ENCODE assay signal across 15 cellular contexts in the genomic region with DNA sequence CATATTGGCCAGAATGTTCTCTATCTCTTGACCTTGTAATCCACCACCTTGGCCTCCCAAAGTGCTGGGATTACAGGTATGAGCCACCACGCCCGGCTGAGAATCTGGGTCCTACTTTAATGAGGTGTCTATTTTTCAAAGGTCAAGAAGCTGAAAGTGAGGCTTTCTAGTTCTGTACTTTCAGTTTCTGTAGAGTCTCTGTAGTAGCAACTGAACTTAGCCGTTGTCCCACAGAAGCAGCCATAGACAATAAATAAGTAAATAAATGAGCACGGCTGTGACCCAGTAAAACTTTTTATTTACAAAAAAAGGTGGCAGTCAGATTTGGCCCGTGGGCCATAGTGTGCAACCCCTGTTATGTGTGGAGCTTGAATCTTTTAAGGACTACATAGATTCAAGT.
DNase-seq lines count a peak whose midpoint lies in the region; ATAC-seq, FAIRE-seq and TF ChIP-seq lines count a peak whose summit lies in the region.
"Had no signal": no experiment of that assay in that cellular context is flagged by ENCODE, and none has a peak within 500 bp of the region (broad histone marks: within the 10 kb centered on the region; RNA-seq: fewer than 3 reads in every experiment).

No MANE protein-coding gene starts in this region.

- intact Hi-C loops in HepG2 (cut with micrococcal nuclease; ENCODE audit: unreplicated experiment) = no loop called here
- intact Hi-C loops in activated CD4-positive, alpha-beta memory T cell treated with anti-CD3 and anti-CD28 coated beads for 36 hours (cut with micrococcal nuclease) = no loop called here

- no peak overlapping the region for H3K4me3 Mint-ChIP-seq in activated CD4-positive, alpha-beta memory T cell treated with anti-CD3 and anti-CD28 coated beads for 36 hours
- H3K4me3 Mint-ChIP-seq: activated T-cell treated with anti-CD3 and anti-CD28 coated beads, Interleukin-2, amount 50 U/mL, for 24 hours; brain had no signal

- CTCF ChIA-PET in HepG2 (lab: Yijun Ruan, JAX; ENCODE audit: low intra/inter-chr PET ratio, low total read pairs) = interaction anchor here (0.5 kb wide), 1 partner anchor 130 kb away, joined by 3 read pairs; no protein-coding TSS in a partner anchor
- CTCF ChIA-PET in activated CD4-positive, alpha-beta memory T cell treated with anti-CD3 and anti-CD28 coated beads for 36 hours (lab: Charles Lee) = no interaction called here

- POLR2A ChIA-PET in HepG2 (lab: Yijun Ruan, JAX) = no interaction called here
- POLR2A ChIA-PET in activated CD4-positive, alpha-beta memory T cell treated with anti-CD3 and anti-CD28 coated beads for 36 hours (lab: Charles Lee) = no interaction called here

- DNase-seq in HepG2 (ENCODE audit: low spot score) (no peak), T1000 (lab: John Stamatoyannopoulos, UW) (no peak)
- no peak for DNase-seq in stimulated activated CD4-positive, alpha-beta T cell treated with anti-CD3 and anti-CD28 coated beads, Interleukin-15, amount 100 ng/mL, for 24 hours
- no peak for DNase-seq in effector memory CD4-positive, alpha-beta T cell
- DNase-seq in activated CD4-positive, alpha-beta memory T cell treated with anti-CD3 and anti-CD28 coated beads for 36 hours = no peak
- DNase-seq: activated T-cell treated with anti-CD3 and anti-CD28 coated beads, Interleukin-2, amount 50 U/mL, for 24 hours; DMS79; KG1 had no signal

- H3K4me3 ChIP-seq in liver (ENCODE audit: low read depth in 1 of 3, low read length in 3 of 3) (no peak overlapping the region), HepG2 (replicated peaks in 1 of 3; ENCODE audit: insufficient read depth in 1 of 3, low read depth in 2 of 3, low read length in 3 of 3) (no peak overlapping the region)
- no peak overlapping the region for H3K4me3 ChIP-seq in effector memory CD4-positive, alpha-beta T cell (ENCODE audit: insufficient read depth, low read depth, low read length, poor library complexity, severe bottlenecking)
- H3K4me3 ChIP-seq: A549, vagina had no signal

- H3K4me1 ChIP-seq in liver (ENCODE audit: control insufficient read depth in 4 of 4, insufficient read depth in 4 of 4, low read length in 3 of 4) (peaks cover 0 to 6% (median under 1%) of the 10 kb centered on the region in 4 donors), HepG2 (ENCODE audit: insufficient read depth, low read length) (no peaks in the 10 kb centered on the region)
- no peaks in the 10 kb centered on the region for H3K4me1 ChIP-seq in effector memory CD4-positive, alpha-beta T cell (ENCODE audit: control insufficient read depth, insufficient read depth, low read length, poor library complexity, severe bottlenecking)
- H3K4me1 ChIP-seq: vagina had no signal

- in situ Hi-C loops in HepG2 (cut with HindIII; ENCODE audit: extremely low pct_ligation_motif_present, low pct_unique_long_range_greater_than_20kb) = loop anchor here (5.0 to 25.0 kb wide), 2 partner anchors 316 to 576 kb away; no protein-coding TSS in a partner anchor

- H3K9me3 Mint-ChIP-seq in activated CD4-positive, alpha-beta memory T cell treated with anti-CD3 and anti-CD28 coated beads for 36 hours = no peaks in the 10 kb centered on the region
- H3K9me3 Mint-ChIP-seq: activated T-cell treated with anti-CD3 and anti-CD28 coated beads, Interleukin-2, amount 50 U/mL, for 24 hours; brain had no signal

- peaks cover 6 to 47% (median 22%) of the 10 kb centered on the region in 4 donors for H3K36me3 ChIP-seq in liver (ENCODE audit: control insufficient read depth in 4 of 4, insufficient read depth in 3 of 4, low read depth in 1 of 4, low read length in 3 of 4)
- peaks cover 10 to 50% of the 10 kb centered on the region in 2 experiments for H3K36me3 ChIP-seq in HepG2 (replicated peaks in 1 of 2; ENCODE audit: control insufficient read depth in 1 of 2, insufficient read depth in 2 of 2, low read length in 2 of 2)
- H3K36me3 ChIP-seq in effector memory CD4-positive, alpha-beta T cell (ENCODE audit: control insufficient read depth, insufficient read depth, low read length) = peaks cover 10% of the 10 kb centered on the region

- H3K27ac Mint-ChIP-seq in activated CD4-positive, alpha-beta memory T cell treated with anti-CD3 and anti-CD28 coated beads for 36 hours = no peak overlapping the region
- H3K27ac Mint-ChIP-seq: activated T-cell treated with anti-CD3 and anti-CD28 coated beads, Interleukin-2, amount 50 U/mL, for 24 hours; brain had no signal

- H3K79me2 ChIP-seq in HepG2 (ENCODE audit: insufficient read depth, low read length) = no peaks in the 10 kb centered on the region

- TF ChIP-seq RAD21 in liver (IDR thresholded peaks at IDR 0.05) (peak in 1 of 2 donors; percentile 35), HepG2 (CRISPR knock-in tag; IDR thresholded peaks at IDR 0.05) (no peak)

- H3K9ac ChIP-seq in liver (ENCODE audit: low read depth in 1 of 2, low read length in 2 of 2) = no peak overlapping the region
- no peak overlapping the region for H3K9ac ChIP-seq in HepG2 (ENCODE audit: insufficient read depth, low read depth, low read length)

- TF ChIP-seq POLR2A in HepG2 (IDR thresholded peaks at IDR 0.05; ENCODE audit: insufficient read depth in 1 of 2, low read depth in 2 of 2, low read length in 2 of 2) = no peak

- BruUV-seq in HepG2 (replicated peaks; lab: Mats Ljungman, UMichigan) = no TSS peak

- TF ChIP-seq CTCF in liver (IDR thresholded peaks at IDR 0.05; ENCODE audit: low read depth, low read length, missing input control) = no peak
- no peak for TF ChIP-seq CTCF in HepG2 (CRISPR knock-in tag; IDR thresholded peaks at IDR 0.05)

- no peaks in the 10 kb centered on the region for H4K20me1 ChIP-seq in HepG2 (ENCODE audit: insufficient read depth, low read length)

- H3K27me3 ChIP-seq in liver (ENCODE audit: control insufficient read depth in 4 of 4, insufficient read depth in 4 of 4, low read length in 3 of 4) (no peaks in the 10 kb centered on the region), HepG2 (ENCODE audit: control insufficient read depth in 1 of 2, insufficient read depth in 2 of 2, low read length in 2 of 2) (no peaks in the 10 kb centered on the region)
- H3K27me3 ChIP-seq in effector memory CD4-positive, alpha-beta T cell (replicated peaks; ENCODE audit: control insufficient read depth, insufficient read depth, low read length, poor library complexity, severe bottlenecking) = no peaks in the 10 kb centered on the region
- H3K27me3 ChIP-seq: vagina had no signal

- H3K36me3 Mint-ChIP-seq in activated CD4-positive, alpha-beta memory T cell treated with anti-CD3 and anti-CD28 coated beads for 36 hours = peaks cover 28% of the 10 kb centered on the region

- H3K27ac ChIP-seq in liver (ENCODE audit: low read depth in 1 of 2, low read length in 2 of 2) = peak overlapping the region; percentile 0 to 18
- no peak overlapping the region for H3K27ac ChIP-seq in HepG2 (ENCODE audit: extremely low read length, insufficient read depth, low read length)
- H3K27ac ChIP-seq in effector memory CD4-positive, alpha-beta T cell (ENCODE audit: insufficient read depth, low read length, poor library complexity, severe bottlenecking) = no peak overlapping the region
- H3K27ac ChIP-seq: A549, vagina had no signal

- no peak overlapping the region for H3K4me2 ChIP-seq in HepG2 (ENCODE audit: low read depth, low read length)
- H3K4me2 ChIP-seq: A549 had no signal

- no peak for FAIRE-seq in HepG2 (lab: Jason Lieb, UNC)
- FAIRE-seq: A549, TTC549 had no signal

- H3K27me3 Mint-ChIP-seq in activated CD4-positive, alpha-beta memory T cell treated with anti-CD3 and anti-CD28 coated beads for 36 hours = no peaks in the 10 kb centered on the region
- H3K27me3 Mint-ChIP-seq: activated T-cell treated with anti-CD3 and anti-CD28 coated beads, Interleukin-2, amount 50 U/mL, for 24 hours; brain had no signal

- H3K9me3 ChIP-seq in liver (ENCODE audit: control insufficient read depth in 4 of 4, low read length in 3 of 4) (no peaks in the 10 kb centered on the region), HepG2 (ENCODE audit: low read length) (no peaks in the 10 kb centered on the region)
- H3K9me3 ChIP-seq in effector memory CD4-positive, alpha-beta T cell (ENCODE audit: control insufficient read depth, low read length) = no peaks in the 10 kb centered on the region
- H3K9me3 ChIP-seq: A549, vagina had no signal

- ATAC-seq in HepG2 (no peak), GM21786 (IDR thresholded peaks at IDR 0.05; ENCODE audit: unreplicated experiment) (peak; percentile 78), HG03159 (IDR thresholded peaks at IDR 0.05; ENCODE audit: unreplicated experiment) (peak; percentile 83)
- ATAC-seq: A549 had no signal

- 35% methylated on average over 5 of the region's 5 CpGs for WGBS in liver
- WGBS in HepG2 (ENCODE audit: low lambda C conversion rate) = 96% methylated on average over 5 of the region's 5 CpGs

- H2AFZ ChIP-seq in HepG2 (ENCODE audit: low read length) = no peak overlapping the region

- peaks cover 2% of the 10 kb centered on the region for H3K4me1 Mint-ChIP-seq in activated CD4-positive, alpha-beta memory T cell treated with anti-CD3 and anti-CD28 coated beads for 36 hours (ENCODE audit: low read depth)

- TF ChIP-seq EP300 in HepG2 (IDR thresholded peaks at IDR 0.05; ENCODE audit: low read depth in 2 of 2, low read length in 2 of 2) (no peak), HepG2 (CRISPR knock-in tag; IDR thresholded peaks at IDR 0.05; ENCODE audit: borderline replicate concordance) (no peak)

TF ChIP-seq in liver, 16 proteins besides CTCF, POLR2A, EP300 and RAD21:
- TF ChIP-seq HNF4A (conservative IDR thresholded peaks at IDR 0.05) (no peak), EGR1 (IDR thresholded peaks at IDR 0.05; ENCODE audit: low read depth in 2 of 2) (no peak)
TF ChIP-seq in liver: peak in this region for 0.

TF ChIP-seq in HepG2, 621 proteins besides CTCF, POLR2A, EP300 and RAD21 (continues in another document):
- TF ChIP-seq, protein P1, sequence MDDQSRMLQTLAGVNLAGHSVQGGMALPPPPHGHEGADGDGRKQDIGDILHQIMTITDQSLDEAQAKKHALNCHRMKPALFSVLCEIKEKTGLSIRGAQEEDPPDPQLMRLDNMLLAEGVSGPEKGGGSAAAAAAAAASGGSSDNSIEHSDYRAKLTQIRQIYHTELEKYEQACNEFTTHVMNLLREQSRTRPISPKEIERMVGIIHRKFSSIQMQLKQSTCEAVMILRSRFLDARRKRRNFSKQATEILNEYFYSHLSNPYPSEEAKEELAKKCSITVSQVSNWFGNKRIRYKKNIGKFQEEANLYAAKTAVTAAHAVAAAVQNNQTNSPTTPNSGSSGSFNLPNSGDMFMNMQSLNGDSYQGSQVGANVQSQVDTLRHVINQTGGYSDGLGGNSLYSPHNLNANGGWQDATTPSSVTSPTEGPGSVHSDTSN (CRISPR knock-in tag; IDR thresholded peaks at IDR 0.05; ENCODE audit: borderline replicate concordance) = no peak

Comparison
In these comparisons a context has a peak if more than half of its experiments do, and no peak if none do; other contexts are left out.
1. H3K27ac ChIP-seq: peak in liver (2 of 2); none in HepG2 (single experiment) and effector memory CD4-positive, alpha-beta T cell (single experiment).